11 cellular contexts compared by ENCODE assay signal in genomic region chr6:28757429-28758045, GRCh38.
DNase-seq lines count a peak whose midpoint lies in the region; ATAC-seq, FAIRE-seq and TF ChIP-seq lines count a peak whose summit lies in the region.
"Had no signal": no experiment of that assay in that cellular context is flagged by ENCODE, and none has a peak within 500 bp of the region (broad histone marks: within the 10 kb centered on the region; RNA-seq: fewer than 3 reads in every experiment).

No MANE protein-coding gene starts in this region.

- H3K79me2 ChIP-seq in MM.1S (ENCODE audit: low read length) (no peaks in the 10 kb centered on the region), mammary epithelial cell (ENCODE audit: insufficient read depth, low read length) (no peaks in the 10 kb centered on the region), keratinocyte (ENCODE audit: control insufficient read depth, insufficient read depth, low read length) (no peaks in the 10 kb centered on the region)

- dilution Hi-C loops in mammary epithelial cell (cut with HindIII; ENCODE audit: low sequenced_read_pairs), result no loop called here
- dilution Hi-C loops in keratinocyte (cut with MboI; ENCODE audit: extremely low pct_ligation_motif_present, low sequenced_read_pairs), result no loop called here

- no peaks in the 10 kb centered on the region for H3K9me2 ChIP-seq in MM.1S (replicated peaks; ENCODE audit: insufficient read depth, low read length)

- H3K9me3 ChIP-seq in MM.1S (replicated peaks; ENCODE audit: insufficient read depth, low read length) (no peaks in the 10 kb centered on the region), mammary epithelial cell (replicated peaks; ENCODE audit: insufficient read depth, low read length) (no peaks in the 10 kb centered on the region), keratinocyte (ENCODE audit: control insufficient read depth, low read depth, low read length) (no peaks in the 10 kb centered on the region), body of pancreas (no peaks in the 10 kb centered on the region)
- H3K9me3 ChIP-seq: tibial artery had no signal

- H3K36me3 Mint-ChIP-seq in activated CD4-positive, alpha-beta memory T cell treated with anti-CD3 and anti-CD28 coated beads, Interleukin-2, amount 10 ng/mL, durations not matched to agents 7 days and 5 days (ENCODE audit: low read depth), result no peaks in the 10 kb centered on the region

- DNase-seq in DMS114 treated with DMSO at 0.1 percent for 48 hours (lab: John Stamatoyannopoulos, UW; ENCODE audit: unreplicated experiment) (peak; percentile 61), MM.1S (no peak), mammary epithelial cell (no peak), keratinocyte (ENCODE audit: low read depth, low spot score) (no peak), body of pancreas (no peak), NCI-H1048 (lab: John Stamatoyannopoulos, UW) (no peak), HuH-7.5 (ENCODE audit: low spot score) (no peak)
- DNase-seq in activated CD4-positive, alpha-beta memory T cell treated with anti-CD3 and anti-CD28 coated beads, Interleukin-2, amount 10 ng/mL, durations not matched to agents 7 days and 5 days, result no peak
- DNase-seq: tibial artery had no signal

- H3K4me3 ChIP-seq in MM.1S (ENCODE audit: low read length), result no peak overlapping the region
- peak overlapping the region; percentile 45 to 50 (median 46) for H3K4me3 ChIP-seq in mammary epithelial cell (replicated peaks in 1 of 3; ENCODE audit: insufficient read depth in 1 of 3, low read depth in 2 of 3, low read length in 3 of 3)
- peak overlapping the region; percentile 21 to 82 (median 76) for H3K4me3 ChIP-seq in keratinocyte (ENCODE audit: control insufficient read depth in 2 of 3, extremely low read depth in 1 of 3, insufficient read depth in 2 of 3, low read depth in 1 of 3, low read length in 3 of 3)
- H3K4me3 ChIP-seq in body of pancreas, result no peak overlapping the region
- H3K4me3 ChIP-seq: tibial artery had no signal

- no peak for TF ChIP-seq POLR2A in body of pancreas (IDR thresholded peaks at IDR 0.05)

- H3K4me2 ChIP-seq in MM.1S (ENCODE audit: low read depth, low read length), result peak overlapping the region; percentile 41; the same call in 1 of the 2 replicates
- peak overlapping the region; percentile 71 for H3K4me2 ChIP-seq in mammary epithelial cell (ENCODE audit: insufficient read depth, low read depth, low read length)
- peak overlapping the region; percentile 86 for H3K4me2 ChIP-seq in keratinocyte (ENCODE audit: control insufficient read depth, extremely low read depth, insufficient read depth, low read depth, low read length)

- no peaks in the 10 kb centered on the region for H3K4me1 ChIP-seq in MM.1S (ENCODE audit: low read length)
- H3K4me1 ChIP-seq in mammary epithelial cell (ENCODE audit: insufficient read depth, low read length), result no peaks in the 10 kb centered on the region
- H3K4me1 ChIP-seq in keratinocyte (ENCODE audit: control insufficient read depth, extremely low read depth, insufficient read depth, low read length), result peaks cover 6% of the 10 kb centered on the region
- H3K4me1 ChIP-seq in body of pancreas, result no peaks in the 10 kb centered on the region
- H3K4me1 ChIP-seq: tibial artery had no signal

- intact Hi-C loops in mammary epithelial cell (cut with micrococcal nuclease), result loop anchor here (1.0 to 5.0 kb wide), 4 partner anchors 10 to 70 kb away; no protein-coding TSS in a partner anchor
- intact Hi-C loops in body of pancreas (cut with DNase I), result no loop called here

- CTCF ChIA-PET in mammary epithelial cell (lab: Charles Lee; ENCODE audit: low non-redundant PET), result interaction anchor here (0.7 kb wide), 2 partner anchors 215 to 223 kb away, joined by 6 to 9 read pairs; no protein-coding TSS in a partner anchor
- CTCF ChIA-PET in activated CD4-positive, alpha-beta memory T cell treated with anti-CD3 and anti-CD28 coated beads, Interleukin-2, amount 10 ng/mL, durations not matched to agents 7 days and 5 days (lab: Charles Lee), result no interaction called here

- H3K9me1 ChIP-seq in keratinocyte (ENCODE audit: control insufficient read depth, extremely low read depth, insufficient read depth, low read length), result no peaks in the 10 kb centered on the region

- no peaks in the 10 kb centered on the region for H3K36me3 ChIP-seq in MM.1S (replicated peaks; ENCODE audit: insufficient read depth, low read length)
- no peaks in the 10 kb centered on the region for H3K36me3 ChIP-seq in mammary epithelial cell (ENCODE audit: insufficient read depth, low read length)
- no peaks in the 10 kb centered on the region for H3K36me3 ChIP-seq in keratinocyte (ENCODE audit: control insufficient read depth in 2 of 2, extremely low read depth in 1 of 2, insufficient read depth in 2 of 2, low read length in 2 of 2)
- H3K36me3 ChIP-seq in body of pancreas (replicated peaks in 1 of 2; ENCODE audit: insufficient read depth in 1 of 2, low read depth in 2 of 2), result no peaks in the 10 kb centered on the region
- H3K36me3 ChIP-seq: tibial artery had no signal

- no peak overlapping the region for H3K27ac Mint-ChIP-seq in activated CD4-positive, alpha-beta memory T cell treated with anti-CD3 and anti-CD28 coated beads, Interleukin-2, amount 10 ng/mL, durations not matched to agents 7 days and 5 days
- H3K27ac Mint-ChIP-seq: HFFc6 had no signal

- POLR2A ChIA-PET in activated CD4-positive, alpha-beta memory T cell treated with anti-CD3 and anti-CD28 coated beads, Interleukin-2, amount 10 ng/mL, durations not matched to agents 7 days and 5 days (lab: Charles Lee), result no interaction called here

- no peak overlapping the region for H3K9ac ChIP-seq in MM.1S (ENCODE audit: low read length)
- H3K9ac ChIP-seq in mammary epithelial cell (ENCODE audit: insufficient read depth, low read length), result no peak overlapping the region
- peak overlapping the region; percentile 61 for H3K9ac ChIP-seq in keratinocyte (ENCODE audit: control insufficient read depth, extremely low read depth, insufficient read depth, low read length)

- no peak for TF ChIP-seq CTCF in MM.1S (IDR thresholded peaks at IDR 0.05; ENCODE audit: low read length)
- no peak for TF ChIP-seq CTCF in mammary epithelial cell (conservative IDR thresholded peaks at IDR 0.05 in 1 of 2, IDR thresholded peaks at IDR 0.05 in 1 of 2; ENCODE audit: extremely low read depth in 1 of 2, insufficient read depth in 1 of 2, low read depth in 1 of 2, low read length in 2 of 2)
- TF ChIP-seq CTCF in keratinocyte (optimal IDR thresholded peaks at IDR 0.05 in 1 of 3, IDR thresholded peaks at IDR 0.05 in 1 of 3, conservative IDR thresholded peaks at IDR 0.05 in 1 of 3; ENCODE audit: extremely low read depth in 1 of 3, insufficient read depth in 2 of 3, low read length in 3 of 3), result no peak
- no peak for TF ChIP-seq CTCF in body of pancreas (IDR thresholded peaks at IDR 0.05)

- peaks cover 10% of the 10 kb centered on the region for H3K27me3 Mint-ChIP-seq in activated CD4-positive, alpha-beta memory T cell treated with anti-CD3 and anti-CD28 coated beads, Interleukin-2, amount 10 ng/mL, durations not matched to agents 7 days and 5 days

- H3K27ac ChIP-seq in MM.1S (ENCODE audit: low read length) (no peak overlapping the region), mammary epithelial cell (ENCODE audit: insufficient read depth, low read depth, low read length) (peak overlapping the region; percentile 18), keratinocyte (ENCODE audit: control insufficient read depth, insufficient read depth, low read length) (peak overlapping the region; percentile 59), body of pancreas (no peak overlapping the region)
- H3K27ac ChIP-seq: C4-2B, tibial artery had no signal

- no peak overlapping the region for H2AFZ ChIP-seq in MM.1S (ENCODE audit: low read length)
- peak overlapping the region; percentile 68 for H2AFZ ChIP-seq in mammary epithelial cell (ENCODE audit: low read depth, low read length)
- peak overlapping the region; percentile 83 for H2AFZ ChIP-seq in keratinocyte (ENCODE audit: control insufficient read depth, low read length)

- ATAC-seq in body of pancreas, result no peak

- H3K4me1 Mint-ChIP-seq in activated CD4-positive, alpha-beta memory T cell treated with anti-CD3 and anti-CD28 coated beads, Interleukin-2, amount 10 ng/mL, durations not matched to agents 7 days and 5 days, result no peaks in the 10 kb centered on the region

- H3F3A ChIP-seq in MM.1S (ENCODE audit: insufficient read depth, low read length), result no peaks in the 10 kb centered on the region

- TSS peak; percentile 97 for BruUV-seq in mammary epithelial cell (replicated peaks; lab: Mats Ljungman, UMichigan)

- H4K20me1 ChIP-seq in MM.1S (ENCODE audit: insufficient read depth, low read length) (no peaks in the 10 kb centered on the region), mammary epithelial cell (ENCODE audit: insufficient read depth, low read length) (no peaks in the 10 kb centered on the region), keratinocyte (ENCODE audit: control insufficient read depth, extremely low read depth, insufficient read depth, low read length) (no peaks in the 10 kb centered on the region)

- no peaks in the 10 kb centered on the region for H3K9me3 Mint-ChIP-seq in activated CD4-positive, alpha-beta memory T cell treated with anti-CD3 and anti-CD28 coated beads, Interleukin-2, amount 10 ng/mL, durations not matched to agents 7 days and 5 days

- H3K4me3 Mint-ChIP-seq in activated CD4-positive, alpha-beta memory T cell treated with anti-CD3 and anti-CD28 coated beads, Interleukin-2, amount 10 ng/mL, durations not matched to agents 7 days and 5 days, result no peak overlapping the region

- H3K27me3 ChIP-seq in MM.1S (replicated peaks; ENCODE audit: insufficient read depth, low read length) (no peaks in the 10 kb centered on the region), mammary epithelial cell (ENCODE audit: insufficient read depth, low read length) (no peaks in the 10 kb centered on the region), keratinocyte (ENCODE audit: control insufficient read depth, extremely low read depth, insufficient read depth, low read length) (no peaks in the 10 kb centered on the region), body of pancreas (peaks cover 0 to 13% of the 10 kb centered on the region in 2 donors)

- in situ Hi-C loops in mammary epithelial cell (cut with MboI; ENCODE audit: low sequenced_read_pairs in 2 of 2), result no loop called here

- WGBS in mammary epithelial cell (ENCODE audit: low coverage, missing lambda C conversion rate), result 8% methylated on average over 24 of the region's 33 CpGs
- 17 to 22% methylated on average over 32 to 33 of the region's 33 CpGs for WGBS in body of pancreas, 2 donors

- peak; percentile 23 for FAIRE-seq in keratinocyte (lab: Jason Lieb, UNC)

Comparison
In these comparisons a context has a peak if more than half of its experiments do, and no peak if none do; other contexts are left out.
1. H3K27ac ChIP-seq: peak in mammary epithelial cell (single experiment) and keratinocyte (single experiment); none in MM.1S (single experiment) and body of pancreas (0 of 4).
2. H3K4me3 ChIP-seq: peak in mammary epithelial cell (3 of 3) and keratinocyte (3 of 3); none in MM.1S (single experiment) and body of pancreas (0 of 2).
3. Peak in every context shown above with its lines, with median percentiles within 50 percentile points of each other: H3K4me2 ChIP-seq.